In genomic region chr10:26621889-26622681, GRCh38 we compare ENCODE assay signal across 8 cellular contexts.
DNase-seq lines count a peak whose midpoint lies in the region; ATAC-seq, FAIRE-seq and TF ChIP-seq lines count a peak whose summit lies in the region.

No MANE protein-coding gene starts in this region.

- H3K4me3 ChIP-seq in fibroblast of the aortic adventitia (ENCODE audit: low read depth, low read length) = peak overlapping the region; percentile 19

- peak; percentile 36 for DNase-seq in HT-29 (ENCODE audit: low spot score)
- peak; percentile 23 for DNase-seq in activated CD8-positive, alpha-beta T cell treated with anti-CD3 and anti-CD28 coated beads, Interleukin-2, amount 10 ng/mL, durations not matched to agents 7 days and 5 days
- DNase-seq in fibroblast of the aortic adventitia (ENCODE audit: low read depth) = peak; percentile 5
- no peak for DNase-seq in omental fat pad (ENCODE audit: low spot score)
- DNase-seq in H54 (ENCODE audit: insufficient read length, low spot score) = no peak
- no peak for DNase-seq in NCI-H748 treated with DMSO at 0.1 percent for 48 hours (lab: John Stamatoyannopoulos, UW)

- no peak overlapping the region for H3K27ac Mint-ChIP-seq in activated CD8-positive, alpha-beta T cell treated with anti-CD3 and anti-CD28 coated beads, Interleukin-2, amount 10 ng/mL, durations not matched to agents 7 days and 5 days

- TF ChIP-seq CTCF in fibroblast of the aortic adventitia (IDR thresholded peaks at IDR 0.05; ENCODE audit: insufficient read depth, low read length) = no peak
- TF ChIP-seq CTCF in omental fat pad (IDR thresholded peaks at IDR 0.05) = no peak

- POLR2A ChIA-PET in activated CD8-positive, alpha-beta T cell treated with anti-CD3 and anti-CD28 coated beads, Interleukin-2, amount 10 ng/mL, durations not matched to agents 7 days and 5 days (lab: Charles Lee) = no interaction called here

- no peaks in the 10 kb centered on the region for H3K36me3 Mint-ChIP-seq in activated CD8-positive, alpha-beta T cell treated with anti-CD3 and anti-CD28 coated beads, Interleukin-2, amount 10 ng/mL, durations not matched to agents 7 days and 5 days (ENCODE audit: low read depth)

- no peak for TF ChIP-seq POLR2A in GM18505 (IDR thresholded peaks at IDR 0.05; ENCODE audit: borderline replicate concordance, extremely low read depth, insufficient read depth, insufficient read length)
- TF ChIP-seq POLR2A in H54 (IDR thresholded peaks at IDR 0.05; ENCODE audit: low read depth, low read length) = no peak

- peak; percentile 65 for ATAC-seq in GM18505 (IDR thresholded peaks at IDR 0.05; ENCODE audit: unreplicated experiment)
- peak; percentile 87 for ATAC-seq in activated CD8-positive, alpha-beta T cell treated with anti-CD3 and anti-CD28 coated beads, Interleukin-2, amount 10 ng/mL, durations not matched to agents 7 days and 5 days
- peak; percentile 41 for ATAC-seq in omental fat pad (ENCODE audit: low FRiP score)
- no peak for ATAC-seq in HG03196 (IDR thresholded peaks at IDR 0.05; ENCODE audit: unreplicated experiment)

- no peaks in the 10 kb centered on the region for H3K4me1 Mint-ChIP-seq in activated CD8-positive, alpha-beta T cell treated with anti-CD3 and anti-CD28 coated beads, Interleukin-2, amount 10 ng/mL, durations not matched to agents 7 days and 5 days (ENCODE audit: low read depth)

- H3K4me3 Mint-ChIP-seq in activated CD8-positive, alpha-beta T cell treated with anti-CD3 and anti-CD28 coated beads, Interleukin-2, amount 10 ng/mL, durations not matched to agents 7 days and 5 days = no peak overlapping the region

- H3K27me3 Mint-ChIP-seq in activated CD8-positive, alpha-beta T cell treated with anti-CD3 and anti-CD28 coated beads, Interleukin-2, amount 10 ng/mL, durations not matched to agents 7 days and 5 days (ENCODE audit: low read depth) = peaks cover 24% of the 10 kb centered on the region

- CTCF ChIA-PET in activated CD8-positive, alpha-beta T cell treated with anti-CD3 and anti-CD28 coated beads, Interleukin-2, amount 10 ng/mL, durations not matched to agents 7 days and 5 days (lab: Charles Lee) = no interaction called here

- no peaks in the 10 kb centered on the region for H3K9me3 Mint-ChIP-seq in activated CD8-positive, alpha-beta T cell treated with anti-CD3 and anti-CD28 coated beads, Interleukin-2, amount 10 ng/mL, durations not matched to agents 7 days and 5 days (ENCODE audit: insufficient read depth)

- no peak for FAIRE-seq in H54 (lab: Jason Lieb, UNC)

Comparison
In these comparisons a context has a peak if more than half of its experiments do, and no peak if none do; other contexts are left out.
1. DNase-seq: peak in HT-29 (single experiment), activated CD8-positive, alpha-beta T cell treated with anti-CD3 and anti-CD28 coated beads, Interleukin-2, amount 10 ng/mL, durations not matched to agents 7 days and 5 days (single experiment) and fibroblast of the aortic adventitia (single experiment); none in omental fat pad (single experiment), H54 (single experiment) and NCI-H748 treated with DMSO at 0.1 percent for 48 hours (single experiment).